22 cellular contexts compared by ENCODE assay signal in genomic region chr11:19347911-19348310, GRCh38.
DNase-seq lines count a peak whose midpoint lies in the region; TF ChIP-seq lines count a peak whose summit lies in the region.
"Had no signal": no experiment of that assay in that cellular context is flagged by ENCODE, and none has a peak within 500 bp of the region (broad histone marks: within the 10 kb centered on the region; RNA-seq: fewer than 3 reads in every experiment).

No MANE protein-coding gene starts in this region.

- H3K9me3 ChIP-seq in thyroid gland: no peaks in the 10 kb centered on the region
- H3K9me3 ChIP-seq: MG63 had no signal

- peak overlapping the region in 4 of 5 experiments; percentile 44 to 95 (median 60) for H3K27ac Mint-ChIP-seq in brain
- H3K27ac Mint-ChIP-seq in nephron: no peak overlapping the region
- H3K27ac Mint-ChIP-seq in activated CD4-positive, alpha-beta memory T cell treated with anti-CD3 and anti-CD28 coated beads, Interleukin-2, amount 10 ng/mL, durations not matched to agents 7 days and 5 days: no peak overlapping the region
- H3K27ac Mint-ChIP-seq: GM23338 had no signal

- POLR2A ChIA-PET in activated CD4-positive, alpha-beta memory T cell treated with anti-CD3 and anti-CD28 coated beads, Interleukin-2, amount 10 ng/mL, durations not matched to agents 7 days and 5 days (lab: Charles Lee): no interaction called here

- H3K4me3 Mint-ChIP-seq in brain (peak overlapping the region; percentile 29 to 96 (median 91)), nephron (peak overlapping the region in 2 of 3 experiments; percentile 20 to 43)
- no peak overlapping the region for H3K4me3 Mint-ChIP-seq in activated CD4-positive, alpha-beta memory T cell treated with anti-CD3 and anti-CD28 coated beads, Interleukin-2, amount 10 ng/mL, durations not matched to agents 7 days and 5 days
- H3K4me3 Mint-ChIP-seq: GM23338 had no signal

- WGBS in thyroid gland, 2 donors: 75 to 78% methylated on average over 7 of the region's 7 CpGs

- H3K27me3 ChIP-seq in thyroid gland: no peaks in the 10 kb centered on the region

- H3K36me3 Mint-ChIP-seq in brain (peaks cover 10% of the 10 kb centered on the region), nephron (ENCODE audit: low read depth) (no peaks in the 10 kb centered on the region)
- H3K36me3 Mint-ChIP-seq in activated CD4-positive, alpha-beta memory T cell treated with anti-CD3 and anti-CD28 coated beads, Interleukin-2, amount 10 ng/mL, durations not matched to agents 7 days and 5 days (ENCODE audit: low read depth): no peaks in the 10 kb centered on the region

- TF ChIP-seq CTCF in brain (conservative IDR thresholded peaks at IDR 0.05): no peak
- no peak for TF ChIP-seq CTCF in nephron (IDR thresholded peaks at IDR 0.05; ENCODE audit: unreplicated experiment in 3 of 3)
- no peak for TF ChIP-seq CTCF in thyroid gland (IDR thresholded peaks at IDR 0.05)

- H3K4me1 Mint-ChIP-seq in brain: peaks cover 76% of the 10 kb centered on the region
- H3K4me1 Mint-ChIP-seq in nephron: peaks cover 49% of the 10 kb centered on the region
- H3K4me1 Mint-ChIP-seq in activated CD4-positive, alpha-beta memory T cell treated with anti-CD3 and anti-CD28 coated beads, Interleukin-2, amount 10 ng/mL, durations not matched to agents 7 days and 5 days: peaks cover 5% of the 10 kb centered on the region

- intact Hi-C loops in thyroid gland (cut with DNase I): no loop called here

- DNase-seq in Jurkat, Clone E6-1 (ENCODE audit: low read depth, low spot score): peak; percentile 7
- DNase-seq in thyroid gland (peak in 1 of 2 donors; percentile 16), OCI-M2 (lab: John Stamatoyannopoulos, UW; ENCODE audit: unreplicated experiment) (no peak), T1000 (lab: John Stamatoyannopoulos, UW) (no peak), NAMALWA (ENCODE audit: low spot score) (no peak)
- no peak for DNase-seq in activated CD4-positive, alpha-beta memory T cell treated with anti-CD3 and anti-CD28 coated beads, Interleukin-2, amount 10 ng/mL, durations not matched to agents 7 days and 5 days
- DNase-seq: AML-193, DMS 273 treated with DMSO at 0.1 percent for 48 hours, GDM1, IMR-90, Kasumi-1, MG63, NCI-H1092 treated with DMSO at 0.1 percent for 48 hours, NCI-H2107, NCI-H226, NCI-H524, PC-3, SIG-M5 had no signal

- H3K4me1 ChIP-seq in thyroid gland: peaks cover 22 to 45% of the 10 kb centered on the region in 2 donors

- peak in 1 of 2 donors; percentile 12 for TF ChIP-seq POLR2A in thyroid gland (IDR thresholded peaks at IDR 0.05)

- CTCF ChIA-PET in activated CD4-positive, alpha-beta memory T cell treated with anti-CD3 and anti-CD28 coated beads, Interleukin-2, amount 10 ng/mL, durations not matched to agents 7 days and 5 days (lab: Charles Lee): no interaction called here

- no peaks in the 10 kb centered on the region for H3K9me3 Mint-ChIP-seq in brain
- H3K9me3 Mint-ChIP-seq in nephron: peaks cover 2% of the 10 kb centered on the region
- H3K9me3 Mint-ChIP-seq in activated CD4-positive, alpha-beta memory T cell treated with anti-CD3 and anti-CD28 coated beads, Interleukin-2, amount 10 ng/mL, durations not matched to agents 7 days and 5 days: no peaks in the 10 kb centered on the region
- H3K9me3 Mint-ChIP-seq: GM23338 had no signal

- no peaks in the 10 kb centered on the region for H3K36me3 ChIP-seq in thyroid gland
- H3K36me3 ChIP-seq: MG63 had no signal

- H3K4me3 ChIP-seq in Jurkat, Clone E6-1 (ENCODE audit: low read length): no peak overlapping the region
- no peak overlapping the region for H3K4me3 ChIP-seq in thyroid gland (replicated peaks in 1 of 3)
- H3K4me3 ChIP-seq: GM23338, MG63 had no signal

- peaks cover 91% of the 10 kb centered on the region for H3K27me3 Mint-ChIP-seq in brain
- peaks cover 100% of the 10 kb centered on the region for H3K27me3 Mint-ChIP-seq in nephron (ENCODE audit: low read depth)
- peaks cover 75% of the 10 kb centered on the region for H3K27me3 Mint-ChIP-seq in activated CD4-positive, alpha-beta memory T cell treated with anti-CD3 and anti-CD28 coated beads, Interleukin-2, amount 10 ng/mL, durations not matched to agents 7 days and 5 days

- peak overlapping the region in 2 of 3 donors; percentile 19 to 74 for H3K27ac ChIP-seq in thyroid gland
- H3K27ac ChIP-seq: RWPE1 had no signal

Comparison
In these comparisons a context has a peak if more than half of its experiments do, and no peak if none do; other contexts are left out.
1. H3K27ac Mint-ChIP-seq: peak in brain (4 of 5); none in nephron (0 of 3) and activated CD4-positive, alpha-beta memory T cell treated with anti-CD3 and anti-CD28 coated beads, Interleukin-2, amount 10 ng/mL, durations not matched to agents 7 days and 5 days (single experiment).